In the genomic region with DNA sequence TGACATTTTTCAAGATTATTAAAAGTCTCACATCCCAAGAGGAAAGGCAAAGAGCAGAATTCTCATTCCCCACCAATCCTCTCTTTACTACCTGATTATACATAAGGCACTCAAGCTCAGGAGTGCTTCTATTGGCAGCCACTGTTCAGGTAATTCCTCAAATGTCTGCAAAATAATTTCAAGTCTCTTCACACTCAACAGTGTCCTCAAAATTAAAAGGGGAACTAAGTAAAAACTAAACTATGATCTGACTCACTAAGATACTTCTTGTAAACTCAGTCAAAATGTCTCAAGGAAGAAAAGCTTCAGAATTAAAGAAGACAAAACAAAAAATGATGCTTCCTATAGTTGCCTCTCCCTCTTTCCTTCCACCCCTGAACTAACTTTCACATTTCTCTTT, we compare ENCODE assay signal across 11 cellular contexts.
DNase-seq lines count a peak whose midpoint lies in the region; ATAC-seq and TF ChIP-seq lines count a peak whose summit lies in the region.
"Had no signal": no experiment of that assay in that cellular context is flagged by ENCODE, and none has a peak within 500 bp of the region (broad histone marks: within the 10 kb centered on the region; RNA-seq: fewer than 3 reads in every experiment).

No MANE protein-coding gene starts in this region.

- no peak overlapping the region for H3K9ac ChIP-seq in H9 (ENCODE audit: extremely low read depth, insufficient read length, low read length)

- TF ChIP-seq CTCF in CD8-positive, alpha-beta T cell (IDR thresholded peaks at IDR 0.05) = no peak
- no peak for TF ChIP-seq CTCF in H9 (conservative IDR thresholded peaks at IDR 0.05)

- H3K4me1 Mint-ChIP-seq in CD8-positive, alpha-beta T cell (ENCODE audit: low read depth) = no peaks in the 10 kb centered on the region
- H3K4me1 Mint-ChIP-seq in H9 = peaks cover 7 to 10% of the 10 kb centered on the region in 2 experiments

- H3K36me3 ChIP-seq in CD8-positive, alpha-beta T cell (ENCODE audit: insufficient read depth, low read length) = no peaks in the 10 kb centered on the region
- H3K36me3 ChIP-seq: brain microvascular endothelial cell had no signal

- H3K27me3 ChIP-seq in CD8-positive, alpha-beta T cell (ENCODE audit: insufficient read depth, low read length) = no peaks in the 10 kb centered on the region
- no peaks in the 10 kb centered on the region for H3K27me3 ChIP-seq in H9 (ENCODE audit: insufficient read depth, low read length)
- H3K27me3 ChIP-seq: brain microvascular endothelial cell had no signal

- no peak overlapping the region for H4K91ac ChIP-seq in H9 (ENCODE audit: insufficient read length, low read depth, low read length)

- H2BK120ac ChIP-seq in H9 (ENCODE audit: low read depth, low read length, poor library complexity, severe bottlenecking) = no peak overlapping the region

- no peaks in the 10 kb centered on the region for H3K79me1 ChIP-seq in H9 (ENCODE audit: insufficient read depth, low read depth, low read length, poor library complexity, severe bottlenecking)

- H3K56ac ChIP-seq in H9 (ENCODE audit: insufficient read length, low read depth, low read length) = no peak overlapping the region

- H3K9me3 Mint-ChIP-seq in CD8-positive, alpha-beta T cell = no peaks in the 10 kb centered on the region
- no peaks in the 10 kb centered on the region for H3K9me3 Mint-ChIP-seq in H9
- H3K9me3 Mint-ChIP-seq: IgD-negative memory B cell had no signal

- no peaks in the 10 kb centered on the region for H4K20me1 ChIP-seq in H9 (ENCODE audit: control insufficient read depth, insufficient read depth, insufficient read length)

- H3K27ac ChIP-seq in CD8-positive, alpha-beta T cell (ENCODE audit: low read depth, low read length) = no peak overlapping the region
- no peak overlapping the region for H3K27ac ChIP-seq in H9 (ENCODE audit: insufficient read length, low read depth, low read length)
- H3K27ac ChIP-seq: brain microvascular endothelial cell had no signal

- H2BK5ac ChIP-seq in H9 (ENCODE audit: insufficient read length, low read length) = no peak overlapping the region

- H3K36me3 Mint-ChIP-seq in CD8-positive, alpha-beta T cell = peaks cover 20% of the 10 kb centered on the region
- no peaks in the 10 kb centered on the region for H3K36me3 Mint-ChIP-seq in H9 (ENCODE audit: insufficient read depth in 1 of 3, low read depth in 3 of 3)

- DNase-seq in CD1c-positive myeloid dendritic cell (ENCODE audit: extremely low spot score) (peak; percentile 55), DMS79 treated with DMSO at 0.1 percent for 48 hours (lab: John Stamatoyannopoulos, UW) (no peak), NCI-H526 (lab: John Stamatoyannopoulos, UW) (no peak), H9 (no peak)
- DNase-seq in CD8-positive, alpha-beta T cell = no peak
- DNase-seq: brain microvascular endothelial cell, islet precursor cell had no signal

- no peak overlapping the region for H3K14ac ChIP-seq in H9 (ENCODE audit: insufficient read depth, low read length)

- no peak overlapping the region for H3K27ac Mint-ChIP-seq in CD8-positive, alpha-beta T cell
- H3K27ac Mint-ChIP-seq in H9 = no peak overlapping the region; a peak in 1 of 7 replicates
- H3K27ac Mint-ChIP-seq: IgD-negative memory B cell had no signal

- no peak overlapping the region for H3K18ac ChIP-seq in H9 (ENCODE audit: insufficient read length, low read depth, low read length)

- H3K4me3 Mint-ChIP-seq in CD8-positive, alpha-beta T cell = no peak overlapping the region
- no peak overlapping the region for H3K4me3 Mint-ChIP-seq in H9
- H3K4me3 Mint-ChIP-seq: IgD-negative memory B cell had no signal

- no peak overlapping the region for H4K5ac ChIP-seq in H9 (ENCODE audit: insufficient read length, low read depth, low read length)

- H3K4me3 ChIP-seq in CD8-positive, alpha-beta T cell (ENCODE audit: low read depth, low read length) = no peak overlapping the region

- H2BK12ac ChIP-seq in H9 (ENCODE audit: insufficient read length, low read depth, low read length) = no peak overlapping the region

- H3K23me2 ChIP-seq in H9 (ENCODE audit: insufficient read length, low read depth, low read length, poor library complexity, severe bottlenecking) = no peaks in the 10 kb centered on the region

- POLR2A ChIA-PET in CD8-positive, alpha-beta T cell (lab: Charles Lee) = no interaction called here

- no peak overlapping the region for H2BK15ac ChIP-seq in H9 (ENCODE audit: low read depth, low read length)

- no peak overlapping the region for H3K23ac ChIP-seq in H9 (ENCODE audit: insufficient read length, low read depth, low read length)

- H3K27me3 Mint-ChIP-seq in CD8-positive, alpha-beta T cell (ENCODE audit: low read depth) = no peaks in the 10 kb centered on the region
- no peaks in the 10 kb centered on the region for H3K27me3 Mint-ChIP-seq in H9 (ENCODE audit: low read depth)
- H3K27me3 Mint-ChIP-seq: IgD-negative memory B cell had no signal

- H3T11ph ChIP-seq in H9 (ENCODE audit: low read length) = no peak overlapping the region

- CTCF ChIA-PET in CD8-positive, alpha-beta T cell (lab: Charles Lee) = no interaction called here

- no peaks in the 10 kb centered on the region for H3K4me1 ChIP-seq in CD8-positive, alpha-beta T cell (ENCODE audit: insufficient read depth, low read length)
- H3K4me1 ChIP-seq in H9 (ENCODE audit: insufficient read depth, low read length) = no peaks in the 10 kb centered on the region; the same call in 1 of the 2 replicates

- no peak overlapping the region for H4K8ac ChIP-seq in H9 (replicated peaks; ENCODE audit: insufficient read length, low read depth, low read length)

- no peak overlapping the region for H2AFZ ChIP-seq in H9 (ENCODE audit: low read length)

- H3K4me2 ChIP-seq in H9 (ENCODE audit: insufficient read depth, insufficient read length, low read length) = no peak overlapping the region

- H3K9me3 ChIP-seq in CD8-positive, alpha-beta T cell (ENCODE audit: low read length) = no peaks in the 10 kb centered on the region
- no peaks in the 10 kb centered on the region for H3K9me3 ChIP-seq in H9 (ENCODE audit: control insufficient read depth, low read depth, low read length)

- intact Hi-C loops in CD8-positive, alpha-beta T cell (cut with DNase I, micrococcal nuclease) = no loop called here

- ATAC-seq in GM18907 (IDR thresholded peaks at IDR 0.05; ENCODE audit: unreplicated experiment) (peak; percentile 93), GM21825 (IDR thresholded peaks at IDR 0.05; ENCODE audit: unreplicated experiment) (peak; percentile 91), HG03342 (IDR thresholded peaks at IDR 0.05; ENCODE audit: unreplicated experiment) (peak; percentile 95)
- no peak for ATAC-seq in CD8-positive, alpha-beta T cell

- H2BK20ac ChIP-seq in H9 (ENCODE audit: low read depth, low read length, poor library complexity, severe bottlenecking) = no peak overlapping the region

- H2AK5ac ChIP-seq in H9 (ENCODE audit: insufficient read length, low read length) = no peak overlapping the region

- H3K4ac ChIP-seq in H9 (ENCODE audit: low read depth, low read length) = no peak overlapping the region

- no peaks in the 10 kb centered on the region for H3K79me2 ChIP-seq in H9 (ENCODE audit: insufficient read depth, low read length)
